ENCODE assay signal across 17 cellular contexts in genomic region chr20:37259865-37260264, GRCh38. TPM values are rescaled to one million over a fixed set of nuclear protein-coding genes. Genes with fewer than 3 reads are reported as not detected.
DNase-seq lines count a peak whose midpoint lies in the region; ATAC-seq and TF ChIP-seq lines count a peak whose summit lies in the region.
"Had no signal": no experiment of that assay in that cellular context is flagged by ENCODE, and none has a peak within 500 bp of the region (broad histone marks: within the 10 kb centered on the region; RNA-seq: fewer than 3 reads in every experiment).

No MANE protein-coding gene starts in this region.

- no peaks in the 10 kb centered on the region for H3K36me3 ChIP-seq in tibial nerve
- H3K36me3 ChIP-seq: SJSA1 had no signal

- no peak for ATAC-seq in stimulated activated memory B cell treated with anti-CD40 and anti-IgM and Interleukin-4, amounts not matched to agents 10 μg/mL and 1 μg/mL and 100 μg/mL, for 72 hours
- no peak for ATAC-seq in HG02870 (IDR thresholded peaks at IDR 0.05; ENCODE audit: unreplicated experiment)
- ATAC-seq: K562 had no signal

- no peak overlapping the region for H3K27ac ChIP-seq in tibial nerve
- H3K27ac ChIP-seq: SJSA1 had no signal

- TF ChIP-seq CTCF in endothelial cell (IDR thresholded peaks at IDR 0.05; ENCODE audit: unreplicated experiment) (no peak), tibial nerve (IDR thresholded peaks at IDR 0.05) (no peak)

- peak overlapping the region; percentile 42 for H3K4me3 Mint-ChIP-seq in endothelial cell (ENCODE audit: unreplicated experiment)
- H3K4me3 Mint-ChIP-seq in stimulated activated memory B cell treated with anti-CD40 and anti-IgM and Interleukin-4, amounts not matched to agents 10 μg/mL and 1 μg/mL and 100 μg/mL, for 72 hours: no peak overlapping the region

- H3K9me3 ChIP-seq in tibial nerve: peaks cover 0 to 3% (median 0%) of the 10 kb centered on the region in 4 donors
- H3K9me3 ChIP-seq: SJSA1 had no signal

- no peak overlapping the region for H3K27ac Mint-ChIP-seq in endothelial cell (ENCODE audit: unreplicated experiment)
- H3K27ac Mint-ChIP-seq in stimulated activated memory B cell treated with anti-CD40 and anti-IgM and Interleukin-4, amounts not matched to agents 10 μg/mL and 1 μg/mL and 100 μg/mL, for 72 hours: peak overlapping the region; percentile 3

- no peaks in the 10 kb centered on the region for H3K27me3 ChIP-seq in tibial nerve

- no peaks in the 10 kb centered on the region for H3K9me3 Mint-ChIP-seq in endothelial cell (ENCODE audit: unreplicated experiment)
- no peaks in the 10 kb centered on the region for H3K9me3 Mint-ChIP-seq in stimulated activated memory B cell treated with anti-CD40 and anti-IgM and Interleukin-4, amounts not matched to agents 10 μg/mL and 1 μg/mL and 100 μg/mL, for 72 hours

- peaks cover 9% of the 10 kb centered on the region for H3K4me1 Mint-ChIP-seq in endothelial cell (ENCODE audit: unreplicated experiment)
- H3K4me1 Mint-ChIP-seq in stimulated activated memory B cell treated with anti-CD40 and anti-IgM and Interleukin-4, amounts not matched to agents 10 μg/mL and 1 μg/mL and 100 μg/mL, for 72 hours: peaks cover 3% of the 10 kb centered on the region

- no peak overlapping the region for H3K4me3 ChIP-seq in tibial nerve
- H3K4me3 ChIP-seq: K562, SJSA1 had no signal

- DNase-seq in NCI-H1417 (lab: John Stamatoyannopoulos, UW): peak; percentile 43 to 78 (median 75)
- DNase-seq in NCI-H1417 treated with DMSO at 0.1 percent for 48 hours (lab: John Stamatoyannopoulos, UW): no peak
- peak; percentile 23 for DNase-seq in NCI-H69 (lab: John Stamatoyannopoulos, UW)
- no peak for DNase-seq in endothelial cell (ENCODE audit: low spot score)
- no peak for DNase-seq in activated T-cell treated with anti-CD3 and anti-CD28 coated beads, Interleukin-2, amount 50 U/mL, for 1 hour
- DNase-seq in tibial nerve (ENCODE audit: low spot score in 2 of 2): no peak
- DNase-seq: C1 segment of cervical spinal cord, HCEC 1CT, NCI-H2029, OCI-M1, RPMI8226 had no signal

- 60 to 61% methylated on average over 3 of the region's 3 CpGs for WGBS in tibial nerve, 2 donors

- H3K27me3 Mint-ChIP-seq in endothelial cell (ENCODE audit: unreplicated experiment): peaks cover 12% of the 10 kb centered on the region
- peaks cover 13% of the 10 kb centered on the region for H3K27me3 Mint-ChIP-seq in stimulated activated memory B cell treated with anti-CD40 and anti-IgM and Interleukin-4, amounts not matched to agents 10 μg/mL and 1 μg/mL and 100 μg/mL, for 72 hours

- no peaks in the 10 kb centered on the region for H3K36me3 Mint-ChIP-seq in endothelial cell (ENCODE audit: low read depth, unreplicated experiment)
- no peaks in the 10 kb centered on the region for H3K36me3 Mint-ChIP-seq in stimulated activated memory B cell treated with anti-CD40 and anti-IgM and Interleukin-4, amounts not matched to agents 10 μg/mL and 1 μg/mL and 100 μg/mL, for 72 hours

- no peaks in the 10 kb centered on the region for H3K4me1 ChIP-seq in tibial nerve
- H3K4me1 ChIP-seq: SJSA1 had no signal

- TF ChIP-seq EP300 in tibial nerve (IDR thresholded peaks at IDR 0.05): no peak

- TF ChIP-seq POLR2A in tibial nerve (IDR thresholded peaks at IDR 0.05): no peak

RNA-seq across cellular contexts. Expression of gene GHRH, which starts 1.7 kb away (rescaled TPM):
- total RNA-seq in endothelial cell (ENCODE audit: unreplicated experiment) (not detected), tibial nerve (not detected)
- total RNA-seq: A172, K562, NCI-H460, SJSA1 had no signal

RNA-seq across cellular contexts. Expression of gene MANBAL, which starts 29.6 kb away (rescaled TPM):
- total RNA-seq in endothelial cell (ENCODE audit: unreplicated experiment) (35.6 TPM), tibial nerve (10 to 100 TPM; 23.9 to 42.6 (median 31.0) TPM)

Comparison
In these comparisons a context has a peak if more than half of its experiments do, and no peak if none do; other contexts are left out.
1. DNase-seq: peak in NCI-H1417 (3 of 3) and NCI-H69 (single experiment); none in NCI-H1417 treated with DMSO at 0.1 percent for 48 hours (single experiment), endothelial cell (single experiment), activated T-cell treated with anti-CD3 and anti-CD28 coated beads, Interleukin-2, amount 50 U/mL, for 1 hour (single experiment) and tibial nerve (0 of 2).